ENCODE assay signal across 12 cellular contexts in genomic region chr12:19183121-19183838, GRCh38. TPM values are rescaled to one million over a fixed set of nuclear protein-coding genes. Genes with fewer than 3 reads are reported as not detected.
DNase-seq lines count a peak whose midpoint lies in the region; ATAC-seq, FAIRE-seq and TF ChIP-seq lines count a peak whose summit lies in the region.
"Had no signal": no experiment of that assay in that cellular context is flagged by ENCODE, and none has a peak within 500 bp of the region (broad histone marks: within the 10 kb centered on the region; RNA-seq: fewer than 3 reads in every experiment).

No MANE protein-coding gene starts in this region.

- H3K36me3 ChIP-seq in HCT116 (ENCODE audit: control insufficient read depth in 1 of 2, insufficient read depth in 2 of 2, low read length in 2 of 2): no peaks in the 10 kb centered on the region
- no peaks in the 10 kb centered on the region for H3K36me3 ChIP-seq in right atrium auricular region
- no peaks in the 10 kb centered on the region for H3K36me3 ChIP-seq in mucosa of descending colon (ENCODE audit: low read depth)
- H3K36me3 ChIP-seq: BLaER1, tibial artery had no signal

- H4K20me1 ChIP-seq in HCT116 (ENCODE audit: insufficient read depth): no peaks in the 10 kb centered on the region
- H4K20me1 ChIP-seq: BLaER1 had no signal

- no peaks in the 10 kb centered on the region for H3K4me1 Mint-ChIP-seq in activated CD4-positive, alpha-beta T cell treated with anti-CD3 and anti-CD28 coated beads, Interleukin-2, amount 10 ng/mL, durations not matched to agents 24 days and 14 days
- H3K4me1 Mint-ChIP-seq: IgD-negative memory B cell had no signal

- H3K27ac Mint-ChIP-seq in activated CD4-positive, alpha-beta T cell treated with anti-CD3 and anti-CD28 coated beads, Interleukin-2, amount 10 ng/mL, durations not matched to agents 24 days and 14 days: no peak overlapping the region
- H3K27ac Mint-ChIP-seq: IgD-negative memory B cell had no signal

- H3K9me3 Mint-ChIP-seq in activated CD4-positive, alpha-beta T cell treated with anti-CD3 and anti-CD28 coated beads, Interleukin-2, amount 10 ng/mL, durations not matched to agents 24 days and 14 days: no peaks in the 10 kb centered on the region
- H3K9me3 Mint-ChIP-seq: IgD-negative memory B cell had no signal

- H3K27me3 ChIP-seq in HCT116 (ENCODE audit: insufficient read depth, low read length): no peaks in the 10 kb centered on the region
- H3K27me3 ChIP-seq in right atrium auricular region: no peaks in the 10 kb centered on the region
- H3K27me3 ChIP-seq: BLaER1, tibial artery had no signal

- WGBS in A549 (ENCODE audit: missing lambda C conversion rate): 85% methylated on average over 5 of the region's 5 CpGs

- TF ChIP-seq EP300 in A549 (IDR thresholded peaks at IDR 0.05): no peak

- POLR2A ChIA-PET in A549 (lab: Yijun Ruan, JAX) (no interaction called here), HCT116 (lab: Charles Lee) (no interaction called here)

- intact Hi-C loops in HCT116 (cut with micrococcal nuclease): loop anchor here (10.0 kb wide), 1 partner anchor 628 kb away; no protein-coding TSS in a partner anchor
- intact Hi-C loops in mucosa of descending colon (cut with DNase I, micrococcal nuclease): no loop called here
- intact Hi-C loops in activated CD4-positive, alpha-beta T cell treated with anti-CD3 and anti-CD28 coated beads, Interleukin-2, amount 10 ng/mL, durations not matched to agents 24 days and 14 days (cut with micrococcal nuclease): no loop called here

- H3K4me2 ChIP-seq in A549: no peak overlapping the region
- H3K4me2 ChIP-seq in HCT116 (ENCODE audit: low read length): no peak overlapping the region
- H3K4me2 ChIP-seq: BLaER1 had no signal

- H3K79me2 ChIP-seq in HCT116 (ENCODE audit: insufficient read depth, low read length): peaks cover 11% of the 10 kb centered on the region; the same call in 1 of the 2 replicates

- ATAC-seq in A549 (no peak), HCT116 (no peak; the same call in 1 of the 2 replicates), mucosa of descending colon (no peak)

- FAIRE-seq in A549 (lab: Jason Lieb, UNC): no peak

- H3K9me2 ChIP-seq in HCT116 (ENCODE audit: insufficient read depth): no peaks in the 10 kb centered on the region

- H3K9ac ChIP-seq in HCT116 (ENCODE audit: low read length): no peak overlapping the region
- H3K9ac ChIP-seq: BLaER1 had no signal

- no peaks in the 10 kb centered on the region for H3K9me3 ChIP-seq in A549
- no peaks in the 10 kb centered on the region for H3K9me3 ChIP-seq in HCT116 (ENCODE audit: control insufficient read depth in 1 of 2, insufficient read depth in 1 of 2, low read depth in 1 of 2, low read length in 2 of 2)
- H3K9me3 ChIP-seq in right atrium auricular region: no peaks in the 10 kb centered on the region
- no peaks in the 10 kb centered on the region for H3K9me3 ChIP-seq in mucosa of descending colon
- H3K9me3 ChIP-seq: BLaER1, tibial artery had no signal

- no peaks in the 10 kb centered on the region for H3K36me3 Mint-ChIP-seq in activated CD4-positive, alpha-beta T cell treated with anti-CD3 and anti-CD28 coated beads, Interleukin-2, amount 10 ng/mL, durations not matched to agents 24 days and 14 days (ENCODE audit: low read depth)
- H3K36me3 Mint-ChIP-seq: IgD-negative memory B cell had no signal

- no peak for TF ChIP-seq RAD21 in A549 (conservative IDR thresholded peaks at IDR 0.05 in 1 of 2, IDR thresholded peaks at IDR 0.05 in 1 of 2)
- TF ChIP-seq RAD21 in HCT116 (IDR thresholded peaks at IDR 0.05; ENCODE audit: low read depth): peak; percentile 13; the same call in 1 of the 2 replicates

- H3K4me1 ChIP-seq in A549: no peaks in the 10 kb centered on the region
- H3K4me1 ChIP-seq in HCT116 (ENCODE audit: control insufficient read depth in 1 of 2, insufficient read depth in 2 of 2, low read length in 2 of 2): no peaks in the 10 kb centered on the region
- H3K4me1 ChIP-seq in right atrium auricular region: peaks cover 0 to 29% of the 10 kb centered on the region in 2 donors
- no peaks in the 10 kb centered on the region for H3K4me1 ChIP-seq in mucosa of descending colon (ENCODE audit: low read depth)

- no TSS peak for BruUV-seq in HCT116 (replicated peaks; lab: Mats Ljungman, UMichigan)

- TF ChIP-seq POLR2A in A549 (IDR thresholded peaks at IDR 0.05; ENCODE audit: low read length): no peak
- no peak for TF ChIP-seq POLR2A in HCT116 (IDR thresholded peaks at IDR 0.05; ENCODE audit: borderline replicate concordance, extremely low read depth, insufficient read depth, insufficient read length)

- CTCF ChIA-PET in A549 (lab: Yijun Ruan, JAX) (interaction anchor here (1.4 kb wide), 1 partner anchor 40 kb away, joined by 4 read pairs; no protein-coding TSS in a partner anchor), HCT116 (lab: Charles Lee) (interaction anchor here (1.2 kb wide), 1 partner anchor 324 kb away, joined by 4 read pairs; no protein-coding TSS in a partner anchor)

- no peak overlapping the region for H2AFZ ChIP-seq in HCT116 (ENCODE audit: low read depth, low read length, poor library complexity, severe bottlenecking)

- H3K4me3 ChIP-seq in A549: no peak overlapping the region
- no peak overlapping the region for H3K4me3 ChIP-seq in HCT116 (replicated peaks in 1 of 2; ENCODE audit: low read depth in 1 of 2, low read length in 2 of 2)
- H3K4me3 ChIP-seq in right atrium auricular region: no peak overlapping the region
- H3K4me3 ChIP-seq in mucosa of descending colon: no peak overlapping the region
- H3K4me3 ChIP-seq: BLaER1, tibial artery had no signal

- H3K27ac ChIP-seq in A549: no peak overlapping the region
- H3K27ac ChIP-seq in HCT116 (ENCODE audit: low read depth, low read length): no peak overlapping the region
- H3K27ac ChIP-seq in right atrium auricular region: peak overlapping the region; percentile 44 to 86
- H3K27ac ChIP-seq: BLaER1, tibial artery had no signal

- DNase-seq in A549 (ENCODE audit: low read depth in 1 of 2, low spot score in 1 of 2) (peak in 1 of 2 experiments; percentile 30), HCT116 (ENCODE audit: low read depth, low spot score) (no peak), amniotic epithelial cell (ENCODE audit: low read depth) (peak; percentile 27), right atrium auricular region (ENCODE audit: low spot score) (no peak), HuH-7 (ENCODE audit: low spot score) (no peak), mucosa of descending colon (no peak), iPS-NIHi11 (ENCODE audit: low spot score) (no peak)
- DNase-seq in activated CD4-positive, alpha-beta T cell treated with anti-CD3 and anti-CD28 coated beads, Interleukin-2, amount 10 ng/mL, durations not matched to agents 24 days and 14 days: no peak
- DNase-seq: effector CD4-positive, alpha-beta T cell; tibial artery had no signal

- TF ChIP-seq CTCF in A549 (IDR thresholded peaks at IDR 0.05): no peak
- TF ChIP-seq CTCF in HCT116 (IDR thresholded peaks at IDR 0.05 in 2 of 3, conservative IDR thresholded peaks at IDR 0.05 in 1 of 3; ENCODE audit: borderline replicate concordance in 1 of 3, insufficient read depth in 1 of 3, low read depth in 2 of 3, low read length in 2 of 3): peak in 1 of 3 experiments; percentile 15; a peak in 2 of 6 replicates
- peak in 1 of 2 donors; percentile 36 for TF ChIP-seq CTCF in right atrium auricular region (IDR thresholded peaks at IDR 0.05)
- TF ChIP-seq CTCF in mucosa of descending colon (IDR thresholded peaks at IDR 0.05): no peak

- H3K4me3 Mint-ChIP-seq in activated CD4-positive, alpha-beta T cell treated with anti-CD3 and anti-CD28 coated beads, Interleukin-2, amount 10 ng/mL, durations not matched to agents 24 days and 14 days: no peak overlapping the region
- H3K4me3 Mint-ChIP-seq: IgD-negative memory B cell had no signal

- RAD21 ChIA-PET in HCT116 (lab: Charles Lee; ENCODE audit: low non-redundant PET in 1 of 2, low total read pairs in 2 of 2, uncharacterized antibody in 2 of 2, unreplicated experiment in 2 of 2): no interaction called here

- peaks cover 3% of the 10 kb centered on the region for H3K27me3 Mint-ChIP-seq in activated CD4-positive, alpha-beta T cell treated with anti-CD3 and anti-CD28 coated beads, Interleukin-2, amount 10 ng/mL, durations not matched to agents 24 days and 14 days

TF ChIP-seq in A549, 52 proteins besides CTCF, POLR2A, EP300 and RAD21:
- TF ChIP-seq SMC3 (IDR thresholded peaks at IDR 0.05) (0 out of 3 replicates have a peak, but pooled peaks have one; percentile 13), HOXA7 (CRISPR knock-in tag; IDR thresholded peaks at IDR 0.05) (no peak)

TF ChIP-seq in HCT116, 20 proteins besides CTCF, POLR2A, EP300 and RAD21:
- TF ChIP-seq ATF3 (IDR thresholded peaks at IDR 0.05): no peak
- no peak for TF ChIP-seq TCF7L2 (IDR thresholded peaks at IDR 0.05; ENCODE audit: borderline replicate concordance, extremely low read depth, insufficient read depth, insufficient read length)
- no peak for TF ChIP-seq ELF1 (IDR thresholded peaks at IDR 0.05; ENCODE audit: borderline replicate concordance, low read depth)

RNA-seq across cellular contexts. Expression of gene PLEKHA5, which starts 53.7 kb away (rescaled TPM):
- polyA plus RNA-seq in A549 (2011; rRNA removed): 13.2 and 14.0 TPM in 2 replicates
- 2.7 and 2.9 TPM in 2 replicates for polyA plus RNA-seq in A549 (2012; cell fraction: cytosol; rRNA removed)
- 2.6 and 3.6 TPM in 2 replicates for polyA plus RNA-seq in A549 (2012; cell fraction: nucleus; rRNA removed)
- polyA plus RNA-seq in A549 (2017; fragmentation: RNase III; extraction: RNeasy Plus Mini Kit Qiagen cat#74134 plus additional on column Dnase treatment): 6.1 to 8.6 TPM (median 7.6 TPM) in 3 replicates
- polyA minus RNA-seq in A549 (2011; rRNA and poly(A)+ RNA removed): 9.9 and 11.5 TPM in 2 replicates
- 18.9 TPM for total RNA-seq in HCT116 (2021; ENCODE audit: unreplicated experiment)
- 7.0 and 8.6 TPM in 2 replicates for polyA plus RNA-seq in HCT116 (2012)
- total RNA-seq in right atrium auricular region: 10 to 100 TPM; 53.2 to 59.4 TPM
- total RNA-seq in mucosa of descending colon: 10 to 100 TPM; 29.6 to 47.9 (median 36.5) TPM
- total RNA-seq in activated CD4-positive, alpha-beta T cell treated with anti-CD3 and anti-CD28 coated beads, Interleukin-2, amount 10 ng/mL, durations not matched to agents 24 days and 14 days: 2.3 and 2.5 TPM in 2 replicates

Comparison
In these comparisons a context has a peak if more than half of its experiments do, and no peak if none do; other contexts are left out.
1. H3K27ac ChIP-seq: peak in right atrium auricular region (2 of 2); none in A549 (0 of 2) and HCT116 (single experiment).
2. Of the 6 proteins assayed by ChIP-seq in both A549 and HCT116: peak only in A549: none; only in HCT116: RAD21; in both: none; in neither: 4; mixed calls (peak in some experiments, not most) for 1.